16 cellular contexts compared by ENCODE assay signal in the genomic region with DNA sequence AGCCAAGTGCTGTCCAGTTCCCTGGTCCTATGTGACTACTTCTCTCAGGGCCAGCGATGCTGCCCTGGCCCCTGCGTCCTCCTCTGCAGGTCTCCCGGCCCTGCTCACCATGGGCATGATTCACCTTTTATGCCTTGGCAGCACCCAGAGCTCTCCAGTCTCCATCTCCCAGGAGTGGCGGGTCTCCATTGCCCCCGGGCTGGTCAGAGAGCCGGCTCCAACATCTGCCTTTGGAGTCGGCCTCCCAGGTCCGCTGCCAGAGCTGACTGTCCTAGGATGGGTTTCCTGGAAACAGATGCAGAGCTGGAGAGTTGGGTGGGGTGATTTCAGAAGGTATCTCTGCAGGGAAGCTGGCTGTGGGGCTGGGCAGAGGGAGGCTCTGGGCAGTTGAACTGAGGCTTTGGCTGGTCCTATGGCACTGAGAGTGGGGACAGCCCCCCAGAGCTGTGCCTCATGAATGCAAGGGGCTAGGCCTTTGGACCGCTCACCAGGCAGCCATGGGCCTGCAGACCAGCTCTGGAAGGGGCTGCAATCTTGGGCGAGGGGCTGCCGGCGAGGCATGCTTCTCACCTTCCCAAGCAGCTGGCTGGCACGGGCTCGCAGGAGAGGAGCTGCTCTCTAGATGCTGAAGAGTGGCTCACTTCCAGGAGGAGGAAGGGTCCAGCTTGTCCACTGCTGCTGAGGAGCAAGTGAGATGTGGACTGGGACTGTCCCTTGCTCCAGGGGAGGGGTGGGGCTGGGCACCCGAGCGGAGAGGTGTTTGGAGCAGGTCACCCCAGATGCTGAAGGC. TPM values are rescaled to one million over a fixed set of nuclear protein-coding genes. Genes with fewer than 3 reads are reported as not detected.
DNase-seq lines count a peak whose midpoint lies in the region; ATAC-seq and TF ChIP-seq lines count a peak whose summit lies in the region.
"Had no signal": no experiment of that assay in that cellular context is flagged by ENCODE, and none has a peak within 500 bp of the region (broad histone marks: within the 10 kb centered on the region; RNA-seq: fewer than 3 reads in every experiment).

No MANE protein-coding gene starts in this region.

- peak overlapping the region; percentile 43 for H3K4me2 ChIP-seq in osteoblast (ENCODE audit: insufficient read depth, low read length)

- DNase-seq in activated effector memory CD4-positive, alpha-beta T cell treated with anti-CD3 and anti-CD28 coated beads, Interleukin-2, amount 50 U/mL, for 16 hours: peak; percentile 60
- DNase-seq in activated effector memory CD4-positive, alpha-beta T cell treated with Interleukin-2 at 50 U/mL for 16 hours: no peak
- DNase-seq in right atrium auricular region (ENCODE audit: low spot score): no peak
- peak; percentile 87 for DNase-seq in osteoblast (ENCODE audit: insufficient read length, low spot score, missing footprints)
- DNase-seq in upper lobe of left lung: no peak
- DNase-seq in activated CD4-positive, alpha-beta T cell treated with anti-CD3 and anti-CD28 coated beads for 48 hours: no peak
- DNase-seq in activated CD8-positive, alpha-beta memory T cell treated with anti-CD3 and anti-CD28 coated beads, Interleukin-2, amount 10 ng/mL, durations not matched to agents 7 days and 5 days: no peak
- DNase-seq: activated B cell treated with CpG ODN at 0.5 μM for 24 hours; activated naive CD8-positive, alpha-beta T cell treated with anti-CD3 and anti-CD28 coated beads, Interleukin-2, amount 50 U/mL, for 24 hours; colonic mucosa; NCI-H1105 treated with DMSO at 0.1 percent for 48 hours; NCI-H2227 treated with DMSO at 0.1 percent for 48 hours; stimulated activated CD4-positive, alpha-beta T cell treated with anti-CD3 and anti-CD28 coated beads, Interleukin-2, amount 100 ng/mL, for 24 hours; SW 1271 had no signal

- CTCF ChIA-PET in activated CD8-positive, alpha-beta memory T cell treated with anti-CD3 and anti-CD28 coated beads, Interleukin-2, amount 10 ng/mL, durations not matched to agents 7 days and 5 days (lab: Charles Lee): interaction anchor here (1.3 kb wide), 1 partner anchor 57 kb away, joined by 3 read pairs; no protein-coding TSS in a partner anchor

- no peaks in the 10 kb centered on the region for H3K9me3 ChIP-seq in right atrium auricular region
- H3K9me3 ChIP-seq in osteoblast (ENCODE audit: low read depth, low read length): no peaks in the 10 kb centered on the region
- no peaks in the 10 kb centered on the region for H3K9me3 ChIP-seq in upper lobe of left lung
- H3K9me3 ChIP-seq: colonic mucosa had no signal

- H3K27ac ChIP-seq in right atrium auricular region (peak overlapping the region; percentile 21 to 39), osteoblast (ENCODE audit: low read depth, low read length) (no peak overlapping the region), upper lobe of left lung (peak overlapping the region; percentile 65 to 84 (median 80))
- H3K27ac ChIP-seq: colonic mucosa had no signal

- H3K4me1 ChIP-seq in right atrium auricular region: peaks cover 0 to 42% of the 10 kb centered on the region in 2 donors
- H3K4me1 ChIP-seq in osteoblast (ENCODE audit: insufficient read depth, low read length): no peaks in the 10 kb centered on the region
- H3K4me1 ChIP-seq in upper lobe of left lung: peaks cover 52 to 74% (median 62%) of the 10 kb centered on the region in 4 donors
- H3K4me1 ChIP-seq: colonic mucosa had no signal

- ATAC-seq in upper lobe of left lung (ENCODE audit: low FRiP score in 2 of 2): no peak
- no peak for ATAC-seq in HG03457 (IDR thresholded peaks at IDR 0.05; ENCODE audit: unreplicated experiment)
- no peak for ATAC-seq in activated CD8-positive, alpha-beta memory T cell treated with anti-CD3 and anti-CD28 coated beads, Interleukin-2, amount 10 ng/mL, durations not matched to agents 7 days and 5 days
- ATAC-seq: activated naive CD8-positive, alpha-beta T cell treated with anti-CD3 and anti-CD28 coated beads, Interleukin-2, amount 50 U/mL, for 24 hours had no signal

- peaks cover 44% of the 10 kb centered on the region for H3K27me3 Mint-ChIP-seq in activated CD8-positive, alpha-beta memory T cell treated with anti-CD3 and anti-CD28 coated beads, Interleukin-2, amount 10 ng/mL, durations not matched to agents 7 days and 5 days
- H3K27me3 Mint-ChIP-seq: activated B cell treated with CpG ODN at 0.5 μM for 24 hours; activated naive CD8-positive, alpha-beta T cell treated with anti-CD3 and anti-CD28 coated beads, Interleukin-2, amount 50 U/mL, for 24 hours; CD4-positive, alpha-beta T cell had no signal

- H2AFZ ChIP-seq in osteoblast (ENCODE audit: low read length): peak overlapping the region; percentile 65

- no peak for TF ChIP-seq POLR2A in upper lobe of left lung (IDR thresholded peaks at IDR 0.05)

- no peaks in the 10 kb centered on the region for H3K36me3 Mint-ChIP-seq in activated CD8-positive, alpha-beta memory T cell treated with anti-CD3 and anti-CD28 coated beads, Interleukin-2, amount 10 ng/mL, durations not matched to agents 7 days and 5 days

- no peak overlapping the region for H3K4me3 Mint-ChIP-seq in activated CD8-positive, alpha-beta memory T cell treated with anti-CD3 and anti-CD28 coated beads, Interleukin-2, amount 10 ng/mL, durations not matched to agents 7 days and 5 days
- H3K4me3 Mint-ChIP-seq: activated B cell treated with CpG ODN at 0.5 μM for 24 hours; activated naive CD8-positive, alpha-beta T cell treated with anti-CD3 and anti-CD28 coated beads, Interleukin-2, amount 50 U/mL, for 24 hours; CD4-positive, alpha-beta T cell had no signal

- 81 to 82% methylated on average over 7 to 12 of the region's 16 CpGs for WGBS in upper lobe of left lung, 2 donors

- H3K27me3 ChIP-seq in right atrium auricular region (no peaks in the 10 kb centered on the region), osteoblast (ENCODE audit: insufficient read depth, low read length) (no peaks in the 10 kb centered on the region), upper lobe of left lung (no peaks in the 10 kb centered on the region)
- H3K27me3 ChIP-seq: colonic mucosa had no signal

- H3K4me3 ChIP-seq in right atrium auricular region: no peak overlapping the region
- no peak overlapping the region for H3K4me3 ChIP-seq in osteoblast (ENCODE audit: insufficient read depth, low read length)
- H3K4me3 ChIP-seq in upper lobe of left lung: no peak overlapping the region
- H3K4me3 ChIP-seq: colonic mucosa had no signal

- H3K36me3 ChIP-seq in right atrium auricular region (no peaks in the 10 kb centered on the region), osteoblast (ENCODE audit: insufficient read depth, low read length) (no peaks in the 10 kb centered on the region), upper lobe of left lung (no peaks in the 10 kb centered on the region)
- H3K36me3 ChIP-seq: colonic mucosa had no signal

- TF ChIP-seq CTCF in right atrium auricular region (IDR thresholded peaks at IDR 0.05) (no peak), osteoblast (IDR thresholded peaks at IDR 0.05; ENCODE audit: extremely low read depth, low read depth, low read length) (no peak), upper lobe of left lung (IDR thresholded peaks at IDR 0.05) (no peak)

- H4K20me1 ChIP-seq in osteoblast (ENCODE audit: insufficient read depth, low read length): no peaks in the 10 kb centered on the region

- H3K9me3 Mint-ChIP-seq in activated CD8-positive, alpha-beta memory T cell treated with anti-CD3 and anti-CD28 coated beads, Interleukin-2, amount 10 ng/mL, durations not matched to agents 7 days and 5 days (ENCODE audit: low read depth): no peaks in the 10 kb centered on the region
- H3K9me3 Mint-ChIP-seq: activated B cell treated with CpG ODN at 0.5 μM for 24 hours; activated naive CD8-positive, alpha-beta T cell treated with anti-CD3 and anti-CD28 coated beads, Interleukin-2, amount 50 U/mL, for 24 hours; CD4-positive, alpha-beta T cell had no signal

- peaks cover 8% of the 10 kb centered on the region for H3K4me1 Mint-ChIP-seq in activated CD8-positive, alpha-beta memory T cell treated with anti-CD3 and anti-CD28 coated beads, Interleukin-2, amount 10 ng/mL, durations not matched to agents 7 days and 5 days
- H3K4me1 Mint-ChIP-seq: activated B cell treated with CpG ODN at 0.5 μM for 24 hours; activated naive CD8-positive, alpha-beta T cell treated with anti-CD3 and anti-CD28 coated beads, Interleukin-2, amount 50 U/mL, for 24 hours had no signal

- H3K27ac Mint-ChIP-seq in activated CD8-positive, alpha-beta memory T cell treated with anti-CD3 and anti-CD28 coated beads, Interleukin-2, amount 10 ng/mL, durations not matched to agents 7 days and 5 days: no peak overlapping the region
- H3K27ac Mint-ChIP-seq: activated B cell treated with CpG ODN at 0.5 μM for 24 hours; activated naive CD8-positive, alpha-beta T cell treated with anti-CD3 and anti-CD28 coated beads, Interleukin-2, amount 50 U/mL, for 24 hours; CD4-positive, alpha-beta T cell had no signal

- no peak for TF ChIP-seq EP300 in upper lobe of left lung (IDR thresholded peaks at IDR 0.05)

- H3K79me2 ChIP-seq in osteoblast (ENCODE audit: insufficient read depth, low read length): no peaks in the 10 kb centered on the region

RNA-seq across cellular contexts. Expression of a gene that starts 59.8 kb away (rescaled TPM):
- 10 to 100 TPM; 19.0 to 25.8 TPM for total RNA-seq in right atrium auricular region
- 16.5 and 18.8 TPM in 2 replicates for total RNA-seq in osteoblast
- total RNA-seq in upper lobe of left lung: 10 to 100 TPM; 24.0 to 96.8 (median 37.0) TPM
- total RNA-seq in activated CD8-positive, alpha-beta memory T cell treated with anti-CD3 and anti-CD28 coated beads, Interleukin-2, amount 10 ng/mL, durations not matched to agents 7 days and 5 days: 1 to 10 TPM; 7.0 to 8.6 TPM

Comparison
In these comparisons a context has a peak if more than half of its experiments do, and no peak if none do; other contexts are left out.
1. DNase-seq: peak in activated effector memory CD4-positive, alpha-beta T cell treated with anti-CD3 and anti-CD28 coated beads, Interleukin-2, amount 50 U/mL, for 16 hours (single experiment) and osteoblast (single experiment); none in activated effector memory CD4-positive, alpha-beta T cell treated with Interleukin-2 at 50 U/mL for 16 hours (single experiment), right atrium auricular region (single experiment), upper lobe of left lung (0 of 2), activated CD4-positive, alpha-beta T cell treated with anti-CD3 and anti-CD28 coated beads for 48 hours (single experiment) and activated CD8-positive, alpha-beta memory T cell treated with anti-CD3 and anti-CD28 coated beads, Interleukin-2, amount 10 ng/mL, durations not matched to agents 7 days and 5 days (single experiment).